In the genomic region with DNA sequence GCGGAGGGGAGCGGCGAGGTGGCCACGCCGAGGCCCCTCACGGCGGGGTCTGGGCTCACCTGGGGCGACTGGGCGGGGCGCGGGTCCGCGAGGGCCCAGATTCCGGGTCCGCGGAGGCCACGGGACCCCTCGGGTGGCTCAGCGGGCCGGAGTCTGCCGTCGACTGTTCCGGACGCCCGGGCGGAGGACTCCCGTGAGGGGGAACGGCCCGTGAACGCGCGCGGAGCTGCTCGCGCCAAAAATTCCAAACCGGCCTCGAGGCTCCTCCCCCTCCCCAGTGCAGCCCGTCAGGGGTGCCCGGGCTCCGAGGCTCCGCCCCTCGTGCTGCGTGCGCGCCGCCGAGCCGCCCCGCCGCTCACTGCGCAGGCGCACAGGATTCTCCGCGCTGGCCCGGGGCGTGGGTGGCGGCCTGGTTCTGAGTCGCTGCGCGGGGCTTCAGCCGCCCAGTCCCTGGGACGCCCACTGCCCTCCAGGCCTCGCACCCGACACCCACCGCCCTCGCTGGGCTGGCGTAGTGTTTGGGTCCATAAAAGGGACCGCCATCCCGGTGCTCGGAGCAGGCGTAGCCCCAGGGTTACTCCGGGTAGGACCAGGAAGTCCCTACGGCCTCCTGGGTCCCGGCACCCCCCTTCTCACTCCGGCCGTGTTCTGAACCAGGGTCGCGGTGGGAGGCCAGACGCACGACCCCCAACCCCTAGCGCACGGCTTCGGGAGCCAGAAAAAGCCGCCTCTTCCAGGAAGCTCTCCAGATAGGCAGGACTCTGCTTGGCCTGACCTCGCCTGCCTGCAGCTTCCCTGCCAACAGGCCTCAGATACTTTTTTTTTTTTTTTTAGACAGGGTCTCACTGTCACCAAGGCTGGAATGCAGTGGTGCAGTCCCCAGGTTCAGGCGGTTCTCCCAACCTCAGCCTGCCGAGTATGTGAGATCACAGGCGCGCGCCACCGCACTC, we compare ENCODE assay signal across 1 cellular context.
TF ChIP-seq lines count a peak whose summit lies in the region.

A gene (minus strand): TSS at position 220 of the 950 bp plus-strand sequence. CDS start 789 bp downstream, outside the sequence.

TF ChIP-seq in GM12878, 131 proteins besides CTCF, POLR2A, EP300 and RAD21 (continued from another document and continues in another):
- TF ChIP-seq MYB (IDR thresholded peaks at IDR 0.05; ENCODE audit: borderline replicate concordance, low read depth, low read length) (no peak), BHLHE40 (IDR thresholded peaks at IDR 0.05; ENCODE audit: borderline replicate concordance in 1 of 2, low read depth in 2 of 2, low read length in 1 of 2) (peak in 1 of 2 experiments; percentile 57; a peak in 1 of 4 replicates), IKZF1 (conservative IDR thresholded peaks at IDR 0.05) (peak; percentile 87), HDAC2 (IDR thresholded peaks at IDR 0.05) (no peak), STAT1 (conservative IDR thresholded peaks at IDR 0.05) (peak; percentile 86; the same call in 1 of the 2 replicates), POLR2AphosphoS5 (IDR thresholded peaks at IDR 0.05; ENCODE audit: low read length) (peak; percentile 87), SMARCA5 (IDR thresholded peaks at IDR 0.05) (0 out of 2 replicates have a peak, but pooled peaks have one; percentile 41), DPF2 (IDR thresholded peaks at IDR 0.05) (peak; percentile 67; the same call in 1 of the 2 replicates), NBN (IDR thresholded peaks at IDR 0.05) (peak; percentile 53), SIN3A (IDR thresholded peaks at IDR 0.05; ENCODE audit: low read depth, low read length) (peak; percentile 89), EGR1 (IDR thresholded peaks at IDR 0.05; ENCODE audit: borderline replicate concordance in 1 of 2, low read depth in 2 of 2, low read length in 2 of 2) (peak in 1 of 2 experiments; percentile 99; a peak in 2 of 3 replicates), TARDBP (IDR thresholded peaks at IDR 0.05; ENCODE audit: borderline replicate concordance) (no peak), KLF5 (IDR thresholded peaks at IDR 0.05; ENCODE audit: partially characterized antibody) (peak; percentile 50), GATAD2B (conservative IDR thresholded peaks at IDR 0.05; ENCODE audit: low read depth) (peak; percentile 92), HDGF (IDR thresholded peaks at IDR 0.05) (peak; percentile 59; the same call in 1 of the 2 replicates), CHD4 (IDR thresholded peaks at IDR 0.05) (no peak), TCF7 (IDR thresholded peaks at IDR 0.05; ENCODE audit: borderline replicate concordance) (no peak), TCF3 (IDR thresholded peaks at IDR 0.05; ENCODE audit: borderline replicate concordance, insufficient read depth, low read depth, low read length) (peak; percentile 58; the same call in 1 of the 2 replicates), FOXM1 (IDR thresholded peaks at IDR 0.05; ENCODE audit: low read depth, low read length) (no peak), PML (IDR thresholded peaks at IDR 0.05; ENCODE audit: low read length) (peak; percentile 58; the same call in 1 of the 2 replicates), POU2F2 (IDR thresholded peaks at IDR 0.05; ENCODE audit: borderline replicate concordance, low read depth, low read length) (peak; percentile 52; the same call in 1 of the 3 replicates), ATF7 (IDR thresholded peaks at IDR 0.05; ENCODE audit: low read depth) (0 out of 2 replicates have a peak, but pooled peaks have one; percentile 33), MXI1 (IDR thresholded peaks at IDR 0.05; ENCODE audit: low read depth, low read length) (peak; percentile 79), ZSCAN29 (IDR thresholded peaks at IDR 0.05) (0 out of 2 replicates have a peak, but pooled peaks have one; percentile 18), IKZF2 (IDR thresholded peaks at IDR 0.05) (no peak), BACH1 (IDR thresholded peaks at IDR 0.05; ENCODE audit: borderline replicate concordance) (peak; percentile 77), NR2F1 (conservative IDR thresholded peaks at IDR 0.05) (peak; percentile 65), SUPT20H (IDR thresholded peaks at IDR 0.05; ENCODE audit: borderline replicate concordance, control insufficient read depth, low read depth, low read length) (no peak), IRF4 (IDR thresholded peaks at IDR 0.05; ENCODE audit: low read depth, low read length) (no peak), RB1 (IDR thresholded peaks at IDR 0.05; ENCODE audit: borderline replicate concordance) (peak; percentile 81; the same call in 1 of the 2 replicates), TAF1 (IDR thresholded peaks at IDR 0.05; ENCODE audit: borderline replicate concordance, low read depth, low read length) (0 out of 2 replicates have a peak, but pooled peaks have one; percentile 37), LARP7 (IDR thresholded peaks at IDR 0.05) (peak; percentile 93), PAX5 (IDR thresholded peaks at IDR 0.05; ENCODE audit: borderline replicate concordance, low read depth, low read length) (peak; percentile 40; the same call in 1 of the 2 replicates), RBBP5 (conservative IDR thresholded peaks at IDR 0.05) (no peak), ZNF217 (IDR thresholded peaks at IDR 0.05) (peak; percentile 72; the same call in 1 of the 2 replicates)
- TF ChIP-seq, protein P1, sequence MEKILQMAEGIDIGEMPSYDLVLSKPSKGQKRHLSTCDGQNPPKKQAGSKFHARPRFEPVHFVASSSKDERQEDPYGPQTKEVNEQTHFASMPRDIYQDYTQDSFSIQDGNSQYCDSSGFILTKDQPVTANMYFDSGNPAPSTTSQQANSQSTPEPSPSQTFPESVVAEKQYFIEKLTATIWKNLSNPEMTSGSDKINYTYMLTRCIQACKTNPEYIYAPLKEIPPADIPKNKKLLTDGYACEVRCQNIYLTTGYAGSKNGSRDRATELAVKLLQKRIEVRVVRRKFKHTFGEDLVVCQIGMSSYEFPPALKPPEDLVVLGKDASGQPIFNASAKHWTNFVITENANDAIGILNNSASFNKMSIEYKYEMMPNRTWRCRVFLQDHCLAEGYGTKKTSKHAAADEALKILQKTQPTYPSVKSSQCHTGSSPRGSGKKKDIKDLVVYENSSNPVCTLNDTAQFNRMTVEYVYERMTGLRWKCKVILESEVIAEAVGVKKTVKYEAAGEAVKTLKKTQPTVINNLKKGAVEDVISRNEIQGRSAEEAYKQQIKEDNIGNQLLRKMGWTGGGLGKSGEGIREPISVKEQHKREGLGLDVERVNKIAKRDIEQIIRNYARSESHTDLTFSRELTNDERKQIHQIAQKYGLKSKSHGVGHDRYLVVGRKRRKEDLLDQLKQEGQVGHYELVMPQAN (conservative IDR thresholded peaks at IDR 0.05): peak; percentile 99
- TF ChIP-seq, protein P2, sequence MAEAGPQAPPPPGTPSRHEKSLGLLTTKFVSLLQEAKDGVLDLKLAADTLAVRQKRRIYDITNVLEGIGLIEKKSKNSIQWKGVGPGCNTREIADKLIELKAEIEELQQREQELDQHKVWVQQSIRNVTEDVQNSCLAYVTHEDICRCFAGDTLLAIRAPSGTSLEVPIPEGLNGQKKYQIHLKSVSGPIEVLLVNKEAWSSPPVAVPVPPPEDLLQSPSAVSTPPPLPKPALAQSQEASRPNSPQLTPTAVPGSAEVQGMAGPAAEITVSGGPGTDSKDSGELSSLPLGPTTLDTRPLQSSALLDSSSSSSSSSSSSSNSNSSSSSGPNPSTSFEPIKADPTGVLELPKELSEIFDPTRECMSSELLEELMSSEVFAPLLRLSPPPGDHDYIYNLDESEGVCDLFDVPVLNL (IDR thresholded peaks at IDR 0.05; ENCODE audit: low read depth, low read length): peak; percentile 75; the same call in 1 of the 2 replicates
- TF ChIP-seq, protein P3, sequence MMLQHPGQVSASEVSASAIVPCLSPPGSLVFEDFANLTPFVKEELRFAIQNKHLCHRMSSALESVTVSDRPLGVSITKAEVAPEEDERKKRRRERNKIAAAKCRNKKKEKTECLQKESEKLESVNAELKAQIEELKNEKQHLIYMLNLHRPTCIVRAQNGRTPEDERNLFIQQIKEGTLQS (IDR thresholded peaks at IDR 0.05; ENCODE audit: borderline replicate concordance, extremely low read depth, low read depth, low read length): no peak
- TF ChIP-seq, protein P4, sequence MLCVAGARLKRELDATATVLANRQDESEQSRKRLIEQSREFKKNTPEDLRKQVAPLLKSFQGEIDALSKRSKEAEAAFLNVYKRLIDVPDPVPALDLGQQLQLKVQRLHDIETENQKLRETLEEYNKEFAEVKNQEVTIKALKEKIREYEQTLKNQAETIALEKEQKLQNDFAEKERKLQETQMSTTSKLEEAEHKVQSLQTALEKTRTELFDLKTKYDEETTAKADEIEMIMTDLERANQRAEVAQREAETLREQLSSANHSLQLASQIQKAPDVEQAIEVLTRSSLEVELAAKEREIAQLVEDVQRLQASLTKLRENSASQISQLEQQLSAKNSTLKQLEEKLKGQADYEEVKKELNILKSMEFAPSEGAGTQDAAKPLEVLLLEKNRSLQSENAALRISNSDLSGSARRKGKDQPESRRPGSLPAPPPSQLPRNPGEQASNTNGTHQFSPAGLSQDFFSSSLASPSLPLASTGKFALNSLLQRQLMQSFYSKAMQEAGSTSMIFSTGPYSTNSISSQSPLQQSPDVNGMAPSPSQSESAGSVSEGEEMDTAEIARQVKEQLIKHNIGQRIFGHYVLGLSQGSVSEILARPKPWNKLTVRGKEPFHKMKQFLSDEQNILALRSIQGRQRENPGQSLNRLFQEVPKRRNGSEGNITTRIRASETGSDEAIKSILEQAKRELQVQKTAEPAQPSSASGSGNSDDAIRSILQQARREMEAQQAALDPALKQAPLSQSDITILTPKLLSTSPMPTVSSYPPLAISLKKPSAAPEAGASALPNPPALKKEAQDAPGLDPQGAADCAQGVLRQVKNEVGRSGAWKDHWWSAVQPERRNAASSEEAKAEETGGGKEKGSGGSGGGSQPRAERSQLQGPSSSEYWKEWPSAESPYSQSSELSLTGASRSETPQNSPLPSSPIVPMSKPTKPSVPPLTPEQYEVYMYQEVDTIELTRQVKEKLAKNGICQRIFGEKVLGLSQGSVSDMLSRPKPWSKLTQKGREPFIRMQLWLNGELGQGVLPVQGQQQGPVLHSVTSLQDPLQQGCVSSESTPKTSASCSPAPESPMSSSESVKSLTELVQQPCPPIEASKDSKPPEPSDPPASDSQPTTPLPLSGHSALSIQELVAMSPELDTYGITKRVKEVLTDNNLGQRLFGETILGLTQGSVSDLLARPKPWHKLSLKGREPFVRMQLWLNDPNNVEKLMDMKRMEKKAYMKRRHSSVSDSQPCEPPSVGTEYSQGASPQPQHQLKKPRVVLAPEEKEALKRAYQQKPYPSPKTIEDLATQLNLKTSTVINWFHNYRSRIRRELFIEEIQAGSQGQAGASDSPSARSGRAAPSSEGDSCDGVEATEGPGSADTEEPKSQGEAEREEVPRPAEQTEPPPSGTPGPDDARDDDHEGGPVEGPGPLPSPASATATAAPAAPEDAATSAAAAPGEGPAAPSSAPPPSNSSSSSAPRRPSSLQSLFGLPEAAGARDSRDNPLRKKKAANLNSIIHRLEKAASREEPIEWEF (IDR thresholded peaks at IDR 0.05; ENCODE audit: insufficient replicate concordance, low read depth, low read length): no peak
- TF ChIP-seq, protein P5, sequence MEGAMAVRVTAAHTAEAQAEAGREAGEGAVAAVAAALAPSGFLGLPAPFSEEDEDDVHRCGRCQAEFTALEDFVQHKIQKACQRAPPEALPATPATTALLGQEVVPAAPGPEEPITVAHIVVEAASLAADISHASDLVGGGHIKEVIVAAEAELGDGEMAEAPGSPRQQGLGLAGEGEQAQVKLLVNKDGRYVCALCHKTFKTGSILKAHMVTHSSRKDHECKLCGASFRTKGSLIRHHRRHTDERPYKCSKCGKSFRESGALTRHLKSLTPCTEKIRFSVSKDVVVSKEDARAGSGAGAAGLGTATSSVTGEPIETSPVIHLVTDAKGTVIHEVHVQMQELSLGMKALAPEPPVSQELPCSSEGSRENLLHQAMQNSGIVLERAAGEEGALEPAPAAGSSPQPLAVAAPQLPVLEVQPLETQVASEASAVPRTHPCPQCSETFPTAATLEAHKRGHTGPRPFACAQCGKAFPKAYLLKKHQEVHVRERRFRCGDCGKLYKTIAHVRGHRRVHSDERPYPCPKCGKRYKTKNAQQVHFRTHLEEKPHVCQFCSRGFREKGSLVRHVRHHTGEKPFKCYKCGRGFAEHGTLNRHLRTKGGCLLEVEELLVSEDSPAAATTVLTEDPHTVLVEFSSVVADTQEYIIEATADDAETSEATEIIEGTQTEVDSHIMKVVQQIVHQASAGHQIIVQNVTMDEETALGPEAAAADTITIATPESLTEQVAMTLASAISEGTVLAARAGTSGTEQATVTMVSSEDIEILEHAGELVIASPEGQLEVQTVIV (IDR thresholded peaks at IDR 0.05; ENCODE audit: borderline replicate concordance, partially characterized antibody): peak; percentile 65
- TF ChIP-seq, protein P6, sequence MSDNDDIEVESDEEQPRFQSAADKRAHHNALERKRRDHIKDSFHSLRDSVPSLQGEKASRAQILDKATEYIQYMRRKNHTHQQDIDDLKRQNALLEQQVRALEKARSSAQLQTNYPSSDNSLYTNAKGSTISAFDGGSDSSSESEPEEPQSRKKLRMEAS (IDR thresholded peaks at IDR 0.05; ENCODE audit: low read depth, low read length): peak; percentile 46; the same call in 1 of the 2 replicates
- TF ChIP-seq, protein P7, sequence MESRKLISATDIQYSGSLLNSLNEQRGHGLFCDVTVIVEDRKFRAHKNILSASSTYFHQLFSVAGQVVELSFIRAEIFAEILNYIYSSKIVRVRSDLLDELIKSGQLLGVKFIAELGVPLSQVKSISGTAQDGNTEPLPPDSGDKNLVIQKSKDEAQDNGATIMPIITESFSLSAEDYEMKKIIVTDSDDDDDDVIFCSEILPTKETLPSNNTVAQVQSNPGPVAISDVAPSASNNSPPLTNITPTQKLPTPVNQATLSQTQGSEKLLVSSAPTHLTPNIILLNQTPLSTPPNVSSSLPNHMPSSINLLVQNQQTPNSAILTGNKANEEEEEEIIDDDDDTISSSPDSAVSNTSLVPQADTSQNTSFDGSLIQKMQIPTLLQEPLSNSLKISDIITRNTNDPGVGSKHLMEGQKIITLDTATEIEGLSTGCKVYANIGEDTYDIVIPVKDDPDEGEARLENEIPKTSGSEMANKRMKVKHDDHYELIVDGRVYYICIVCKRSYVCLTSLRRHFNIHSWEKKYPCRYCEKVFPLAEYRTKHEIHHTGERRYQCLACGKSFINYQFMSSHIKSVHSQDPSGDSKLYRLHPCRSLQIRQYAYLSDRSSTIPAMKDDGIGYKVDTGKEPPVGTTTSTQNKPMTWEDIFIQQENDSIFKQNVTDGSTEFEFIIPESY (IDR thresholded peaks at IDR 0.05): no peak
- TF ChIP-seq, protein P8, sequence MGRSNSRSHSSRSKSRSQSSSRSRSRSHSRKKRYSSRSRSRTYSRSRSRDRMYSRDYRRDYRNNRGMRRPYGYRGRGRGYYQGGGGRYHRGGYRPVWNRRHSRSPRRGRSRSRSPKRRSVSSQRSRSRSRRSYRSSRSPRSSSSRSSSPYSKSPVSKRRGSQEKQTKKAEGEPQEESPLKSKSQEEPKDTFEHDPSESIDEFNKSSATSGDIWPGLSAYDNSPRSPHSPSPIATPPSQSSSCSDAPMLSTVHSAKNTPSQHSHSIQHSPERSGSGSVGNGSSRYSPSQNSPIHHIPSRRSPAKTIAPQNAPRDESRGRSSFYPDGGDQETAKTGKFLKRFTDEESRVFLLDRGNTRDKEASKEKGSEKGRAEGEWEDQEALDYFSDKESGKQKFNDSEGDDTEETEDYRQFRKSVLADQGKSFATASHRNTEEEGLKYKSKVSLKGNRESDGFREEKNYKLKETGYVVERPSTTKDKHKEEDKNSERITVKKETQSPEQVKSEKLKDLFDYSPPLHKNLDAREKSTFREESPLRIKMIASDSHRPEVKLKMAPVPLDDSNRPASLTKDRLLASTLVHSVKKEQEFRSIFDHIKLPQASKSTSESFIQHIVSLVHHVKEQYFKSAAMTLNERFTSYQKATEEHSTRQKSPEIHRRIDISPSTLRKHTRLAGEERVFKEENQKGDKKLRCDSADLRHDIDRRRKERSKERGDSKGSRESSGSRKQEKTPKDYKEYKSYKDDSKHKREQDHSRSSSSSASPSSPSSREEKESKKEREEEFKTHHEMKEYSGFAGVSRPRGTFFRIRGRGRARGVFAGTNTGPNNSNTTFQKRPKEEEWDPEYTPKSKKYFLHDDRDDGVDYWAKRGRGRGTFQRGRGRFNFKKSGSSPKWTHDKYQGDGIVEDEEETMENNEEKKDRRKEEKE (IDR thresholded peaks at IDR 0.05): no peak
